8 cellular contexts compared by ENCODE assay signal in the genomic region with DNA sequence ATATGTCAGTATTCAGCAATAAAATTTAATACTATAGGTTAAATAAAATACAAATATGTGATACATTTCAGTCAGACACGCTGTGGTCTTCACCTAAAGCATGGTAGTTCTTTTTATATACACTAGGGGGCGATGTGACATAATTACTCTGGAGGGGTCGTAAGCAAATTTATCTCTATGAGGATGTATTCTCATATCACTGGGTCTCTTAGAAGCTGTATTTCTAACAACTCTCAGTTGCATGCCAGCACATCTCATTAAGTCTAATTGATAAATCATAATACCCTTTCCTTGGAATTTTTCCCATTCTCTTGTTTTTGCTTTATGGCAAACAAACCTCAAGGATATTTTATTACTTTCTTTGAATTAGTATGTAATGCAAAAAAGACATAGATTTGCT. TPM values are rescaled to one million over a fixed set of nuclear protein-coding genes. Genes with fewer than 3 reads are reported as not detected.
DNase-seq lines count a peak whose midpoint lies in the region; ATAC-seq, FAIRE-seq and TF ChIP-seq lines count a peak whose summit lies in the region.

No MANE protein-coding gene starts in this region.

- peak; percentile 92 for FAIRE-seq in A204.1 (lab: Jason Lieb, UNC)

- H3K4me1 Mint-ChIP-seq in effector memory CD8-positive, alpha-beta T cell (ENCODE audit: low read depth in 2 of 2), result peaks cover 12 to 14% of the 10 kb centered on the region in 2 donors

- peaks cover 0 to 2% of the 10 kb centered on the region in 2 donors for H3K9me3 Mint-ChIP-seq in effector memory CD8-positive, alpha-beta T cell

- H3K4me1 ChIP-seq in adrenal gland (replicated peaks in 1 of 2), result peaks cover 14 to 24% of the 10 kb centered on the region in 2 donors

- H3K36me3 Mint-ChIP-seq in effector memory CD8-positive, alpha-beta T cell (ENCODE audit: insufficient read depth), result no peaks in the 10 kb centered on the region

- intact Hi-C loops in adrenal gland (cut with DNase I), result no loop called here

- peaks cover 20 to 38% of the 10 kb centered on the region in 2 donors for H3K27me3 Mint-ChIP-seq in effector memory CD8-positive, alpha-beta T cell

- no peak overlapping the region for H3K4me3 ChIP-seq in adrenal gland

- no peak for TF ChIP-seq POLR2A in adrenal gland (IDR thresholded peaks at IDR 0.05)

- H3K4me3 Mint-ChIP-seq in effector memory CD8-positive, alpha-beta T cell, result no peak overlapping the region

- H3K9me3 ChIP-seq in adrenal gland (replicated peaks in 1 of 3), result peaks cover 0 to 5% (median 0%) of the 10 kb centered on the region in 3 donors

- ATAC-seq in HG03520 (IDR thresholded peaks at IDR 0.05; ENCODE audit: unreplicated experiment), result no peak
- ATAC-seq in effector memory CD8-positive, alpha-beta T cell (replicated peaks), result no peak

- DNase-seq in NAMALWA (ENCODE audit: low spot score) (peak; percentile 70), adrenal gland (no peak), medulla oblongata (ENCODE audit: extremely low spot score) (peak; percentile 69), UCSD-AML1 (lab: John Stamatoyannopoulos, UW; ENCODE audit: unreplicated experiment) (no peak)
- no peak for DNase-seq in effector memory CD8-positive, alpha-beta T cell

- H3K27ac ChIP-seq in adrenal gland, result no peak overlapping the region

- no peaks in the 10 kb centered on the region for H3K36me3 ChIP-seq in adrenal gland (replicated peaks in 1 of 2)

- 2 to 7% (median 5%) methylated on average over 3 of the region's 3 CpGs for WGBS in adrenal gland, 4 donors

- TF ChIP-seq CTCF in GM12874 (IDR thresholded peaks at IDR 0.05; ENCODE audit: insufficient read depth, low read depth, low read length) (peak; percentile 46; the same call in 1 of the 2 replicates), adrenal gland (IDR thresholded peaks at IDR 0.05) (peak; percentile 29 to 75 (median 60))

- peaks cover 12% of the 10 kb centered on the region for H3K27me3 ChIP-seq in adrenal gland

- H3K27ac Mint-ChIP-seq in effector memory CD8-positive, alpha-beta T cell, result no peak overlapping the region

RNA-seq across cellular contexts. Expression of gene PCDH17, which starts 3.9 kb away (rescaled TPM):
- 10 to 100 TPM in 1 of 8 donors, 1 to 10 TPM in 7; 4.8 to 12.3 (median 6.0) TPM for total RNA-seq in adrenal gland
- polyA plus RNA-seq in adrenal gland, result 1 to 10 TPM in 2 of 3 donors, under 1 TPM in 1; 0.47 to 4.4 (median 1.5) TPM

Comparison
In these comparisons a context has a peak if more than half of its experiments do, and no peak if none do; other contexts are left out.
1. DNase-seq: peak in NAMALWA (single experiment) and medulla oblongata (single experiment); none in adrenal gland (0 of 7), UCSD-AML1 (single experiment) and effector memory CD8-positive, alpha-beta T cell (0 of 3).